Comparison of ENCODE assay signal across 13 cellular contexts in genomic region chr6:4804095-4804494, GRCh38. TPM values are rescaled to one million over a fixed set of nuclear protein-coding genes. Genes with fewer than 3 reads are reported as not detected.
A peak's percentile ranks its signal among the peaks of the same experiment; 100 is the strongest.
DNase-seq lines count a peak whose midpoint lies in the region; ATAC-seq, FAIRE-seq and TF ChIP-seq lines count a peak whose summit lies in the region.
"Had no signal": no experiment of that assay in that cellular context is flagged by ENCODE, and none has a peak within 500 bp of the region (broad histone marks: within the 10 kb centered on the region; RNA-seq: fewer than 3 reads in every experiment).

No MANE protein-coding gene starts in this region.

- no peak overlapping the region for H3K27ac ChIP-seq in KMS-11
- no peak overlapping the region for H3K27ac ChIP-seq in K562 (ENCODE audit: extremely low read depth, low read depth, low read length)
- H3K27ac ChIP-seq in lower lobe of right lung, result no peak overlapping the region
- H3K27ac ChIP-seq: uterus had no signal

- H2AFZ ChIP-seq in KMS-11 (ENCODE audit: low read depth) (no peak overlapping the region), K562 (ENCODE audit: low read depth, low read length) (no peak overlapping the region)

- POLR2A ChIA-PET in K562 (lab: Yijun Ruan, JAX), result interaction anchor here (0.5 to 1.6 kb wide), 3 partner anchors 13 to 583 kb away, joined by 3 to 4 read pairs (median 3); no protein-coding TSS in a partner anchor

- H3K4me3 ChIP-seq in KMS-11 (IDR thresholded peaks at IDR 0.05; ENCODE audit: insufficient read depth, low read depth, low read length) (no peak overlapping the region), K562 (no peak overlapping the region), lower lobe of right lung (no peak overlapping the region)
- H3K4me3 ChIP-seq: uterus had no signal

- TF ChIP-seq RAD21 in K562 (CRISPR knock-in tag; conservative IDR thresholded peaks at IDR 0.05 in 1 of 2, IDR thresholded peaks at IDR 0.05 in 1 of 2), result no peak

- no peaks in the 10 kb centered on the region for H3K36me3 ChIP-seq in KMS-11 (ENCODE audit: insufficient read depth)
- 0 out of 3 replicates have a peak, but pooled peaks cover 2% of the 10 kb centered on the region for H3K36me3 ChIP-seq in K562 (ENCODE audit: control insufficient read depth, insufficient read depth, low read length)
- H3K36me3 ChIP-seq in lower lobe of right lung, result no peaks in the 10 kb centered on the region
- H3K36me3 ChIP-seq: uterus had no signal

- CTCF ChIA-PET in K562 (lab: Yijun Ruan, JAX; ENCODE audit: low intra/inter-chr PET ratio), result interaction anchor here (0.6 to 0.7 kb wide), 2 partner anchors 580 to 1493 kb away, joined by 3 read pairs; no protein-coding TSS in a partner anchor

- peak; percentile 66 for ATAC-seq in K562
- ATAC-seq in lower lobe of right lung, result peak; percentile 50 to 59
- ATAC-seq in HG02884 (IDR thresholded peaks at IDR 0.05; ENCODE audit: unreplicated experiment), result no peak
- ATAC-seq in GM21360 (IDR thresholded peaks at IDR 0.05; ENCODE audit: unreplicated experiment), result no peak
- ATAC-seq in HG02571 (IDR thresholded peaks at IDR 0.05; ENCODE audit: unreplicated experiment), result no peak
- ATAC-seq: Panc1 had no signal

- no peak for FAIRE-seq in K562 (lab: Jason Lieb, UNC)
- FAIRE-seq: H1 had no signal

- no peak for TF ChIP-seq CTCF in KMS-11 (conservative IDR thresholded peaks at IDR 0.05; ENCODE audit: low read depth, low read length)
- no peak for TF ChIP-seq CTCF in K562 (IDR thresholded peaks at IDR 0.05 in 2 of 3, conservative IDR thresholded peaks at IDR 0.05 in 1 of 3; ENCODE audit: insufficient read depth in 2 of 3, low read depth in 1 of 3, low read length in 3 of 3)
- no peak for TF ChIP-seq CTCF in lower lobe of right lung (IDR thresholded peaks at IDR 0.05)

- H3K9me1 ChIP-seq in K562 (ENCODE audit: control insufficient read depth, insufficient read depth, low read length), result peaks cover 6% of the 10 kb centered on the region

- no peaks in the 10 kb centered on the region for H3K27me3 ChIP-seq in KMS-11 (ENCODE audit: insufficient read depth, low read depth)
- H3K27me3 ChIP-seq in K562 (ENCODE audit: control insufficient read depth in 2 of 2, insufficient read depth in 2 of 2, low read length in 2 of 2), result no peaks in the 10 kb centered on the region
- no peaks in the 10 kb centered on the region for H3K27me3 ChIP-seq in lower lobe of right lung (ENCODE audit: low read depth)
- H3K27me3 ChIP-seq: uterus had no signal

- TF ChIP-seq EP300 in K562 (IDR thresholded peaks at IDR 0.05; ENCODE audit: low read length), result no peak

- no TSS peak for BruUV-seq in K562 (replicated peaks; lab: Mats Ljungman, UMichigan)

- H3K4me1 ChIP-seq in KMS-11 (ENCODE audit: low read depth, poor library complexity, severe bottlenecking) (peaks cover 70% of the 10 kb centered on the region), K562 (replicated peaks in 1 of 2; ENCODE audit: control insufficient read depth in 2 of 2, insufficient read depth in 2 of 2, low read length in 2 of 2) (peaks cover 12% of the 10 kb centered on the region in 2 experiments; a peak in 4 of 5 replicates), lower lobe of right lung (peaks cover 22% of the 10 kb centered on the region)
- H3K4me1 ChIP-seq: uterus had no signal

- peak; percentile 87 for DNase-seq in Daoy (ENCODE audit: low read depth)
- peak in 1 of 4 experiments; percentile 22 for DNase-seq in K562 (ENCODE audit: extremely low read depth in 1 of 4, low spot score in 3 of 4)
- DNase-seq in lower lobe of right lung, result no peak
- no peak for DNase-seq in activated CD4-positive, alpha-beta T cell treated with anti-CD3 and anti-CD28 coated beads, Interleukin-2, amount 50 U/mL, for 1 hour
- DNase-seq: activated naive CD8-positive, alpha-beta T cell treated with anti-CD3 and anti-CD28 coated beads, Interleukin-2, amount 10 ng/mL, durations not matched to agents 7 days and 5 days; left cardiac atrium; uterus had no signal

- intact Hi-C loops in K562 (cut with micrococcal nuclease) (no loop called here), lower lobe of right lung (cut with DNase I) (no loop called here)

- 77% methylated on average over 6 of the region's 6 CpGs for WGBS in K562 (ENCODE audit: insufficient coverage, low coverage, missing lambda C conversion rate)

- H3K9ac ChIP-seq in KMS-11 (no peak overlapping the region), K562 (ENCODE audit: insufficient read depth in 1 of 2, low read depth in 2 of 2, low read length in 2 of 2) (no peak overlapping the region)

- H4K20me1 ChIP-seq in KMS-11 (ENCODE audit: insufficient read depth) (peaks cover 63% of the 10 kb centered on the region), K562 (replicated peaks; ENCODE audit: control insufficient read depth, insufficient read depth, low read length) (peaks cover 32% of the 10 kb centered on the region)

- H3K79me2 ChIP-seq in KMS-11 (ENCODE audit: insufficient read depth, low read depth) (peaks cover 98% of the 10 kb centered on the region), K562 (ENCODE audit: control insufficient read depth, insufficient read depth, low read length) (peaks cover 99% of the 10 kb centered on the region)

- H3K9me3 ChIP-seq in K562 (replicated peaks; ENCODE audit: control insufficient read depth, insufficient read depth, low read depth, low read length), result no peaks in the 10 kb centered on the region; the same call in 1 of the 2 replicates
- H3K9me3 ChIP-seq in lower lobe of right lung, result peaks cover 13% of the 10 kb centered on the region

- peak overlapping the region; percentile 19; the same call in 1 of the 2 replicates for H3K4me2 ChIP-seq in KMS-11
- H3K4me2 ChIP-seq in K562 (ENCODE audit: insufficient read depth, low read length), result no peak overlapping the region

- in situ Hi-C loops in K562 (cut with MboI), result no loop called here

- no peak for TF ChIP-seq POLR2A in K562 (conservative IDR thresholded peaks at IDR 0.05)

TF ChIP-seq in K562, 482 proteins besides CTCF, POLR2A, EP300 and RAD21 (continues in another document):
- TF ChIP-seq TFE3 (CRISPR knock-in tag; IDR thresholded peaks at IDR 0.05), result no peak
- TF ChIP-seq ARID3A (IDR thresholded peaks at IDR 0.05; ENCODE audit: borderline replicate concordance, low read depth, low read length), result no peak
- TF ChIP-seq ZNF398 (CRISPR knock-in tag; IDR thresholded peaks at IDR 0.05), result no peak

RNA-seq across cellular contexts. Expression of gene CDYL, which starts 27.9 kb away (rescaled TPM):
- 20.0 and 22.9 TPM in 2 replicates for total RNA-seq in Daoy (2014; rRNA removed; shearing (Covaris generic))
- total RNA-seq in K562 (2011; cell fraction: chromatin; rRNA removed; ENCODE audit: low replicate concordance), result 97.4 and 107 TPM in 2 replicates
- total RNA-seq in K562 (2011; cell fraction: nucleolus; rRNA removed), result 24.0 and 27.2 TPM in 2 replicates
- 47.5 and 53.3 TPM in 2 replicates for total RNA-seq in K562 (2011; cell fraction: nucleoplasm; rRNA removed)
- 28.2 and 29.1 TPM in 2 replicates for total RNA-seq in K562 (2014; rRNA removed)
- total RNA-seq in K562 (2014; rRNA removed; fragmentation: Illumina TruSeq; extraction: Trizol), result 40.8 and 49.6 TPM in 2 replicates
- total RNA-seq in K562 (2015; rRNA removed; fragmentation: Illumina TruSeq; extraction: Trizol), result 40.1 and 43.3 TPM in 2 replicates
- 42.3 and 44.8 TPM in 2 replicates for total RNA-seq in K562 (2021)
- 45.2 and 45.8 TPM in 2 replicates for polyA plus RNA-seq in K562 (2011; rRNA removed)
- polyA plus RNA-seq in K562 (2011; cell fraction: cytosol; rRNA removed), result 17.9 and 27.1 TPM in 2 replicates
- polyA plus RNA-seq in K562 (2011; cell fraction: nucleus; rRNA removed), result 32.7 and 41.9 TPM in 2 replicates
- 19.0 and 20.5 TPM in 2 replicates for polyA plus RNA-seq in K562 (2012)
- 39.0 and 42.1 TPM in 2 replicates for polyA plus RNA-seq in K562 (2014; fragmentation: Illumina TruSeq; extraction: Trizol)
- 1 to 10 TPM; 8.1 to 8.9 TPM for polyA plus RNA-seq in K562 (2014; fragmentation: Nextera tagmentation; extraction: Ambion mirVana)
- 21.9 and 23.0 TPM in 2 replicates for polyA plus RNA-seq in K562 (2014; rRNA removed)
- polyA minus RNA-seq in K562 (2011; rRNA and poly(A)+ RNA removed), result 137 and 190 TPM in 2 replicates
- polyA minus RNA-seq in K562 (2011; cell fraction: cytosol; rRNA and poly(A)+ RNA removed), result 45.0 and 56.9 TPM in 2 replicates
- 19.1 and 40.3 TPM in 2 replicates for polyA minus RNA-seq in K562 (2011; cell fraction: nucleus; rRNA and poly(A)+ RNA removed)
- 40.5 TPM for total RNA-seq in lower lobe of right lung

Comparison
In these comparisons a context has a peak if more than half of its experiments do, and no peak if none do; other contexts are left out.
1. ATAC-seq: peak in K562 (single experiment) and lower lobe of right lung (2 of 2); none in HG02884 (single experiment), GM21360 (single experiment) and HG02571 (single experiment).